ENCODE assay signal across 35 cellular contexts in genomic region chr13:112825875-112826274, GRCh38.
"Had no signal": no experiment of that assay in that cellular context is flagged by ENCODE, and none has a peak within 500 bp of the region (broad histone marks: within the 10 kb centered on the region; RNA-seq: fewer than 3 reads in every experiment).

No MANE protein-coding gene starts in this region.

- H3K27me3 ChIP-seq: ascending aorta, cardiac muscle cell had no signal

- ATAC-seq: activated CD8-positive, alpha-beta T cell treated with anti-CD3 and anti-CD28 coated beads for 36 hours; activated naive CD4-positive, alpha-beta T cell treated with anti-CD3 and anti-CD28 coated beads, Interleukin-2, amount 50 U/mL, for 72 hours; activated T-cell treated with anti-CD3 and anti-CD28 coated beads, Interleukin-2, amount 50 U/mL, for 4 hours; activated T-cell treated with anti-CD3 and anti-CD28 coated beads, Interleukin-2, amount 50 U/mL, for 72 hours; activated T-helper 17 cell treated with anti-CD3 and anti-CD28 coated beads, Interleukin-2, amount 50 U/mL, for 72 hours had no signal

- H3K27me3 Mint-ChIP-seq: activated B cell treated with CpG ODN at 0.5 μM for 24 hours; activated CD4-positive, alpha-beta memory T cell treated with anti-CD3 and anti-CD28 coated beads for 36 hours; activated CD4-positive, alpha-beta T cell treated with anti-CD3 and anti-CD28 coated beads, Interleukin-2, amount 10 ng/mL, durations not matched to agents 24 days and 14 days; activated CD8-positive, alpha-beta T cell treated with anti-CD3 and anti-CD28 coated beads for 36 hours; activated naive CD8-positive, alpha-beta T cell treated with anti-CD3 and anti-CD28 coated beads for 36 hours; activated T-helper 17 cell treated with anti-CD3 and anti-CD28 coated beads, Interleukin-2, amount 50 U/mL, for 72 hours; central memory CD8-positive, alpha-beta T cell had no signal

- H3K9me3 ChIP-seq: ascending aorta had no signal

- H3K27ac ChIP-seq: ascending aorta, cardiac muscle cell, VCaP had no signal

- H3K4me1 ChIP-seq: ascending aorta had no signal

- DNase-seq: activated B cell treated with CpG ODN at 0.5 μM for 24 hours; activated CD4-positive, alpha-beta memory T cell treated with anti-CD3 and anti-CD28 coated beads for 36 hours; activated CD4-positive, alpha-beta T cell treated with anti-CD3 and anti-CD28 coated beads for 4 hours; activated CD4-positive, alpha-beta T cell treated with anti-CD3 and anti-CD28 coated beads, Interleukin-2, amount 10 ng/mL, durations not matched to agents 24 days and 14 days; activated CD4-positive, alpha-beta T cell treated with anti-CD3 and anti-CD28 coated beads, Interleukin-2, amount 50 U/mL, for 1 hour; activated CD4-positive, alpha-beta T cell treated with anti-CD3 and anti-CD28 coated beads, Interleukin-2, amount 50 U/mL, for 4 hours; activated CD4-positive, CD25-positive, alpha-beta regulatory T cell treated with anti-CD3 and anti-CD28 coated beads, Interleukin-2, amount 50 U/mL, for 72 hours; activated CD8-positive, alpha-beta memory T cell treated with anti-CD3 and anti-CD28 coated beads, Interleukin-2, amount 50 U/mL, for 4 hours; activated CD8-positive, alpha-beta T cell treated with anti-CD3 and anti-CD28 coated beads for 36 hours; activated effector memory CD4-positive, alpha-beta T cell treated with anti-CD3 and anti-CD28 coated beads, Interleukin-2, amount 50 U/mL, for 16 hours; activated gamma-delta T cell treated with Interleukin-2 at 50 U/mL for 16 hours; activated naive CD4-positive, alpha-beta T cell; activated naive CD4-positive, alpha-beta T cell treated with anti-CD3 and anti-CD28 coated beads for 36 hours; activated naive CD4-positive, alpha-beta T cell treated with anti-CD3 and anti-CD28 coated beads, Interleukin-2, amount 50 U/mL, for 16 hours; activated naive CD8-positive, alpha-beta T cell treated with anti-CD3 and anti-CD28 coated beads for 36 hours; activated T-cell treated with anti-CD3 and anti-CD28 coated beads for 4 hours; activated T-cell treated with anti-CD3 and anti-CD28 coated beads, Interleukin-2, amount 50 U/mL, for 1 hour; activated T-cell treated with anti-CD3 and anti-CD28 coated beads, Interleukin-2, amount 50 U/mL, for 4 hours; activated T-cell treated with anti-CD3 and anti-CD28 coated beads, Interleukin-2, amount 50 U/mL, for 72 hours; amygdala; anterior cingulate cortex; caudate nucleus; cerebellar nuclear complex; T-helper 2 cell; T-helper 9 cell had no signal

- H3K9me3 Mint-ChIP-seq: activated B cell treated with CpG ODN at 0.5 μM for 24 hours; activated CD4-positive, alpha-beta memory T cell treated with anti-CD3 and anti-CD28 coated beads for 36 hours; activated CD4-positive, alpha-beta T cell treated with anti-CD3 and anti-CD28 coated beads, Interleukin-2, amount 10 ng/mL, durations not matched to agents 24 days and 14 days; activated CD8-positive, alpha-beta T cell treated with anti-CD3 and anti-CD28 coated beads for 36 hours; activated naive CD4-positive, alpha-beta T cell treated with anti-CD3 and anti-CD28 coated beads for 36 hours; activated naive CD4-positive, alpha-beta T cell treated with anti-CD3 and anti-CD28 coated beads, Interleukin-2, amount 50 U/mL, for 72 hours; activated naive CD8-positive, alpha-beta T cell treated with anti-CD3 and anti-CD28 coated beads for 36 hours; activated T-cell treated with anti-CD3 and anti-CD28 coated beads, Interleukin-2, amount 50 U/mL, for 4 hours; activated T-cell treated with anti-CD3 and anti-CD28 coated beads, Interleukin-2, amount 50 U/mL, for 72 hours; activated T-helper 1 cell treated with anti-CD3 and anti-CD28 coated beads, Interleukin-12 subunit alpha, Interleukin-12 subunit beta, Interleukin-2, Interleukin-4 antibody, amounts not matched to agents 30 ng/mL and 10 ng/mL and 1 ng/mL, durations not matched to agents 14 hours and 24 hours and 36 hours; activated T-helper 17 cell treated with anti-CD3 and anti-CD28 coated beads, Interleukin-2, amount 50 U/mL, for 72 hours; brain; central memory CD8-positive, alpha-beta T cell; T-helper 1 cell treated with Interleukin-12 subunit alpha and Interleukin-12 subunit beta and Interleukin-4 antibody, amounts not matched to agents 30 μg/mL and 1 μg/mL, for 36 hours; T-helper 2 cell treated with Interferon-gamma antibody and Interleukin-4, amounts not matched to agents 5 μg/mL and 100 μg/mL, for 36 hours had no signal

- H3K4me1 Mint-ChIP-seq: activated B cell treated with CpG ODN at 0.5 μM for 24 hours; activated CD4-positive, alpha-beta T cell treated with anti-CD3 and anti-CD28 coated beads, Interleukin-2, amount 10 ng/mL, durations not matched to agents 24 days and 14 days; activated naive CD8-positive, alpha-beta T cell treated with anti-CD3 and anti-CD28 coated beads for 36 hours; brain; central memory CD8-positive, alpha-beta T cell had no signal

- H3K27ac Mint-ChIP-seq: activated B cell treated with CpG ODN at 0.5 μM for 24 hours; activated CD4-positive, alpha-beta memory T cell treated with anti-CD3 and anti-CD28 coated beads for 36 hours; activated CD4-positive, alpha-beta T cell treated with anti-CD3 and anti-CD28 coated beads, Interleukin-2, amount 10 ng/mL, durations not matched to agents 24 days and 14 days; activated CD8-positive, alpha-beta T cell treated with anti-CD3 and anti-CD28 coated beads for 36 hours; activated naive CD4-positive, alpha-beta T cell treated with anti-CD3 and anti-CD28 coated beads for 36 hours; activated naive CD8-positive, alpha-beta T cell treated with anti-CD3 and anti-CD28 coated beads for 36 hours; activated T-cell treated with anti-CD3 and anti-CD28 coated beads, Interleukin-2, amount 50 U/mL, for 72 hours; activated T-helper 1 cell treated with anti-CD3 and anti-CD28 coated beads, Interleukin-12 subunit alpha, Interleukin-12 subunit beta, Interleukin-2, Interleukin-4 antibody, amounts not matched to agents 30 ng/mL and 10 ng/mL and 1 ng/mL, durations not matched to agents 14 hours and 24 hours and 36 hours; activated T-helper 17 cell treated with anti-CD3 and anti-CD28 coated beads, Interleukin-2, amount 50 U/mL, for 72 hours; brain; T-helper 1 cell treated with Interleukin-12 subunit alpha and Interleukin-12 subunit beta and Interleukin-4 antibody, amounts not matched to agents 30 μg/mL and 1 μg/mL, for 36 hours; T-helper 2 cell treated with Interferon-gamma antibody and Interleukin-4, amounts not matched to agents 5 μg/mL and 100 μg/mL, for 36 hours had no signal

- H3K4me3 Mint-ChIP-seq: activated B cell treated with CpG ODN at 0.5 μM for 24 hours; activated CD4-positive, alpha-beta memory T cell treated with anti-CD3 and anti-CD28 coated beads for 36 hours; activated CD4-positive, alpha-beta T cell treated with anti-CD3 and anti-CD28 coated beads, Interleukin-2, amount 10 ng/mL, durations not matched to agents 24 days and 14 days; activated CD8-positive, alpha-beta T cell treated with anti-CD3 and anti-CD28 coated beads for 36 hours; activated naive CD4-positive, alpha-beta T cell treated with anti-CD3 and anti-CD28 coated beads for 36 hours; activated naive CD8-positive, alpha-beta T cell treated with anti-CD3 and anti-CD28 coated beads for 36 hours; activated T-cell treated with anti-CD3 and anti-CD28 coated beads, Interleukin-2, amount 50 U/mL, for 4 hours; activated T-cell treated with anti-CD3 and anti-CD28 coated beads, Interleukin-2, amount 50 U/mL, for 72 hours; activated T-helper 1 cell treated with anti-CD3 and anti-CD28 coated beads, Interleukin-12 subunit alpha, Interleukin-12 subunit beta, Interleukin-2, Interleukin-4 antibody, amounts not matched to agents 30 ng/mL and 10 ng/mL and 1 ng/mL, durations not matched to agents 14 hours and 24 hours and 36 hours; activated T-helper 17 cell treated with anti-CD3 and anti-CD28 coated beads, Interleukin-2, amount 50 U/mL, for 72 hours; brain; central memory CD8-positive, alpha-beta T cell; T-helper 1 cell treated with Interleukin-12 subunit alpha and Interleukin-12 subunit beta and Interleukin-4 antibody, amounts not matched to agents 30 μg/mL and 1 μg/mL, for 36 hours; T-helper 2 cell treated with Interferon-gamma antibody and Interleukin-4, amounts not matched to agents 5 μg/mL and 100 μg/mL, for 36 hours had no signal
